Comparison of ENCODE assay signal across 25 cellular contexts in genomic region chr5:64854855-64855254, GRCh38.
"Had no signal": no experiment of that assay in that cellular context is flagged by ENCODE, and none has a peak within 500 bp of the region (broad histone marks: within the 10 kb centered on the region; RNA-seq: fewer than 3 reads in every experiment).

No MANE protein-coding gene starts in this region.

- H3K36me3 Mint-ChIP-seq: activated naive CD4-positive, alpha-beta T cell treated with anti-CD3 and anti-CD28 coated beads, Interleukin-2, amount 10 ng/mL, durations not matched to agents 7 days and 5 days; natural killer cell had no signal

- H3K4me1 Mint-ChIP-seq: activated CD4-positive, alpha-beta memory T cell treated with anti-CD3 and anti-CD28 coated beads, Interleukin-2, amount 10 ng/mL, durations not matched to agents 7 days and 5 days; activated CD4-positive, alpha-beta T cell treated with anti-CD3 and anti-CD28 coated beads, Interleukin-2, amount 10 ng/mL, durations not matched to agents 24 days and 14 days; activated naive CD4-positive, alpha-beta T cell treated with anti-CD3 and anti-CD28 coated beads, Interleukin-2, amount 10 ng/mL, durations not matched to agents 7 days and 5 days; central memory CD8-positive, alpha-beta T cell; immature natural killer cell; natural killer cell had no signal

- H3K27ac ChIP-seq: ascending aorta, colonic mucosa, hepatocyte, left ventricle myocardium inferior, sigmoid colon, testis, uterus, VCaP had no signal

- H3K9me3 ChIP-seq: ascending aorta, colonic mucosa, left ventricle myocardium inferior, sigmoid colon, testis, uterus had no signal

- ATAC-seq: activated CD4-positive, CD25-positive, alpha-beta regulatory T cell treated with anti-CD3 and anti-CD28 coated beads, Interleukin-2, amount 50 U/mL, for 24 hours; natural killer cell had no signal

- H3K4me3 ChIP-seq: ascending aorta, colonic mucosa, hepatocyte, left ventricle myocardium inferior, sigmoid colon, testis, uterus had no signal

- H2AFZ ChIP-seq: hepatocyte had no signal

- H3K27me3 ChIP-seq: ascending aorta, colonic mucosa, hepatocyte, sigmoid colon, testis, uterus had no signal

- H3K4me1 ChIP-seq: ascending aorta, colonic mucosa, testis, uterus had no signal

- H3K36me3 ChIP-seq: colonic mucosa, sigmoid colon, uterus had no signal

- DNase-seq: activated CD4-positive, alpha-beta memory T cell treated with anti-CD3 and anti-CD28 coated beads, Interleukin-2, amount 10 ng/mL, durations not matched to agents 7 days and 5 days; activated CD4-positive, alpha-beta T cell treated with anti-CD3 and anti-CD28 coated beads, Interleukin-2, amount 10 ng/mL, durations not matched to agents 24 days and 14 days; activated effector memory CD4-positive, alpha-beta T cell treated with anti-CD3 and anti-CD28 coated beads, Interleukin-2, amount 50 U/mL, for 16 hours; activated naive CD4-positive, alpha-beta T cell treated with anti-CD3 and anti-CD28 coated beads, Interleukin-2, amount 10 ng/mL, durations not matched to agents 7 days and 5 days; colonic mucosa; foreskin melanocyte; immature natural killer cell; kidney glomerular epithelial cell; left ventricle myocardium inferior; mammary epithelial cell; midbrain; natural killer cell; retina; sigmoid colon; stimulated activated CD4-positive, alpha-beta T cell treated with anti-CD3 and anti-CD28 coated beads, Interleukin-4, amount 100 ng/mL, for 1 hour; stimulated activated naive CD4-positive, alpha-beta T cell; testis; trophoblast cell; uterus had no signal

- H3K79me2 ChIP-seq: hepatocyte had no signal

- H3K4me2 ChIP-seq: hepatocyte had no signal

- H3K27ac Mint-ChIP-seq: activated CD4-positive, alpha-beta memory T cell treated with anti-CD3 and anti-CD28 coated beads, Interleukin-2, amount 10 ng/mL, durations not matched to agents 7 days and 5 days; activated CD4-positive, alpha-beta T cell treated with anti-CD3 and anti-CD28 coated beads, Interleukin-2, amount 10 ng/mL, durations not matched to agents 24 days and 14 days; activated naive CD4-positive, alpha-beta T cell treated with anti-CD3 and anti-CD28 coated beads, Interleukin-2, amount 10 ng/mL, durations not matched to agents 7 days and 5 days; immature natural killer cell; natural killer cell; progenitor cell of endocrine pancreas had no signal

- H3K4me3 Mint-ChIP-seq: activated CD4-positive, alpha-beta memory T cell treated with anti-CD3 and anti-CD28 coated beads, Interleukin-2, amount 10 ng/mL, durations not matched to agents 7 days and 5 days; activated CD4-positive, alpha-beta T cell treated with anti-CD3 and anti-CD28 coated beads, Interleukin-2, amount 10 ng/mL, durations not matched to agents 24 days and 14 days; activated naive CD4-positive, alpha-beta T cell treated with anti-CD3 and anti-CD28 coated beads, Interleukin-2, amount 10 ng/mL, durations not matched to agents 7 days and 5 days; central memory CD8-positive, alpha-beta T cell; immature natural killer cell; natural killer cell had no signal

- H3K27me3 Mint-ChIP-seq: activated CD4-positive, alpha-beta memory T cell treated with anti-CD3 and anti-CD28 coated beads, Interleukin-2, amount 10 ng/mL, durations not matched to agents 7 days and 5 days; activated CD4-positive, alpha-beta T cell treated with anti-CD3 and anti-CD28 coated beads, Interleukin-2, amount 10 ng/mL, durations not matched to agents 24 days and 14 days; activated naive CD4-positive, alpha-beta T cell treated with anti-CD3 and anti-CD28 coated beads, Interleukin-2, amount 10 ng/mL, durations not matched to agents 7 days and 5 days; central memory CD8-positive, alpha-beta T cell; progenitor cell of endocrine pancreas had no signal

- H3K9me3 Mint-ChIP-seq: activated CD4-positive, alpha-beta T cell treated with anti-CD3 and anti-CD28 coated beads, Interleukin-2, amount 10 ng/mL, durations not matched to agents 24 days and 14 days; activated naive CD4-positive, alpha-beta T cell treated with anti-CD3 and anti-CD28 coated beads, Interleukin-2, amount 10 ng/mL, durations not matched to agents 7 days and 5 days; central memory CD8-positive, alpha-beta T cell; immature natural killer cell; natural killer cell had no signal
